21 cellular contexts compared by ENCODE assay signal in genomic region chr5:92629574-92629973, GRCh38.
DNase-seq lines count a peak whose midpoint lies in the region; ATAC-seq and TF ChIP-seq lines count a peak whose summit lies in the region.
"Had no signal": no experiment of that assay in that cellular context is flagged by ENCODE, and none has a peak within 500 bp of the region (broad histone marks: within the 10 kb centered on the region; RNA-seq: fewer than 3 reads in every experiment).

No MANE protein-coding gene starts in this region.

- no peak overlapping the region for H3K27ac ChIP-seq in mammary epithelial cell (ENCODE audit: insufficient read depth, low read depth, low read length)
- no peak overlapping the region for H3K27ac ChIP-seq in PC-9
- H3K27ac ChIP-seq: A549; BLaER1 treated with 17β-estradiol and CSF1 and Interleukin-3, amounts not matched to agents 10 nM and 100 nM; GM23248 had no signal

- H3K27ac Mint-ChIP-seq in MCF 10A (ENCODE audit: low read depth, unreplicated experiment), result no peak overlapping the region
- peak overlapping the region; percentile 84 for H3K27ac Mint-ChIP-seq in nephron progenitor cell
- H3K27ac Mint-ChIP-seq in type B pancreatic cell, result no peak overlapping the region
- H3K27ac Mint-ChIP-seq: CD14-positive monocyte; CD4-positive, alpha-beta T cell; CD8-positive, alpha-beta memory T cell; H9 had no signal

- H3K4me3 Mint-ChIP-seq in MCF 10A (ENCODE audit: unreplicated experiment) (no peak overlapping the region), nephron progenitor cell (no peak overlapping the region), type B pancreatic cell (no peak overlapping the region)
- H3K4me3 Mint-ChIP-seq: CD14-positive monocyte; CD4-positive, alpha-beta T cell; CD8-positive, alpha-beta memory T cell; H9 had no signal

- no peak overlapping the region for H3K9ac ChIP-seq in mammary epithelial cell (ENCODE audit: insufficient read depth, low read length)
- H3K9ac ChIP-seq: BLaER1 treated with 17β-estradiol and CSF1 and Interleukin-3, amounts not matched to agents 10 nM and 100 nM; GM23248 had no signal

- peaks cover 3% of the 10 kb centered on the region for H3K4me1 ChIP-seq in mammary epithelial cell (ENCODE audit: insufficient read depth, low read length)
- no peaks in the 10 kb centered on the region for H3K4me1 ChIP-seq in PC-9 (replicated peaks; ENCODE audit: insufficient read depth)
- H3K4me1 ChIP-seq: A549; BLaER1 treated with 17β-estradiol and CSF1 and Interleukin-3, amounts not matched to agents 10 nM and 100 nM had no signal

- H3K9me3 Mint-ChIP-seq in MCF 10A (ENCODE audit: unreplicated experiment), result peaks cover 24% of the 10 kb centered on the region
- peaks cover 17% of the 10 kb centered on the region for H3K9me3 Mint-ChIP-seq in nephron progenitor cell
- H3K9me3 Mint-ChIP-seq in type B pancreatic cell, result no peaks in the 10 kb centered on the region

- H3K79me2 ChIP-seq in mammary epithelial cell (ENCODE audit: insufficient read depth, low read length) (no peaks in the 10 kb centered on the region), PC-9 (ENCODE audit: low read depth) (no peaks in the 10 kb centered on the region)

- CTCF ChIA-PET in mammary epithelial cell (lab: Charles Lee; ENCODE audit: low non-redundant PET), result no interaction called here
- CTCF ChIA-PET in MCF 10A (lab: Yijun Ruan, JAX), result interaction anchor here (0.6 to 0.8 kb wide), 2 partner anchors 8 to 684 kb away, joined by 3 to 4 read pairs; no protein-coding TSS in a partner anchor
- CTCF ChIA-PET in PC-9 (lab: Charles Lee), result no interaction called here

- DNase-seq in mammary epithelial cell (no peak), MCF 10A (ENCODE audit: unreplicated experiment) (no peak), PC-9 (no peak), nephron progenitor cell (no peak), type B pancreatic cell (ENCODE audit: extremely low spot score, unreplicated experiment) (no peak), DMS 273 (lab: John Stamatoyannopoulos, UW; ENCODE audit: unreplicated experiment) (no peak)
- DNase-seq: 8988T; ACHN; AML-193; BE2C; CD4-positive, alpha-beta T cell; CD8-positive, alpha-beta memory T cell; DMS153; DND-41; GM23248; H9 had no signal

- no peaks in the 10 kb centered on the region for H3K27me3 ChIP-seq in mammary epithelial cell (ENCODE audit: insufficient read depth, low read length)
- H3K27me3 ChIP-seq in PC-9 (ENCODE audit: insufficient read depth, low read depth), result no peaks in the 10 kb centered on the region
- H3K27me3 ChIP-seq: BE2C; BLaER1 treated with 17β-estradiol and CSF1 and Interleukin-3, amounts not matched to agents 10 nM and 100 nM had no signal

- H3K9me3 ChIP-seq in mammary epithelial cell (replicated peaks; ENCODE audit: insufficient read depth, low read length) (no peaks in the 10 kb centered on the region), PC-9 (ENCODE audit: insufficient read depth, low read depth) (no peaks in the 10 kb centered on the region)
- H3K9me3 ChIP-seq: A549, BE2C had no signal

- POLR2A ChIA-PET in MCF 10A (lab: Yijun Ruan, JAX) (interaction anchor here (0.6 kb wide), 1 partner anchor 112 kb away, joined by 3 read pairs; no protein-coding TSS in a partner anchor), PC-9 (lab: Charles Lee; ENCODE audit: unreplicated experiment) (no interaction called here)

- no peak overlapping the region for H3K4me3 ChIP-seq in mammary epithelial cell (replicated peaks in 1 of 3; ENCODE audit: insufficient read depth in 1 of 3, low read depth in 2 of 3, low read length in 3 of 3)
- no peak overlapping the region for H3K4me3 ChIP-seq in PC-9
- H3K4me3 ChIP-seq: A549; BLaER1 treated with 17β-estradiol and CSF1 and Interleukin-3, amounts not matched to agents 10 nM and 100 nM; GM23248 had no signal

- H2AFZ ChIP-seq in mammary epithelial cell (ENCODE audit: low read depth, low read length), result peak overlapping the region; percentile 25
- peak overlapping the region; percentile 58; the same call in 1 of the 2 replicates for H2AFZ ChIP-seq in PC-9

- no peaks in the 10 kb centered on the region for H3K4me1 Mint-ChIP-seq in MCF 10A (ENCODE audit: insufficient read depth, unreplicated experiment)
- peaks cover 36% of the 10 kb centered on the region for H3K4me1 Mint-ChIP-seq in nephron progenitor cell
- H3K4me1 Mint-ChIP-seq in type B pancreatic cell (ENCODE audit: unreplicated experiment), result peaks cover 11% of the 10 kb centered on the region
- H3K4me1 Mint-ChIP-seq: CD14-positive monocyte; CD8-positive, alpha-beta memory T cell; H9 had no signal

- H3F3A ChIP-seq in PC-9 (ENCODE audit: insufficient read depth, low read depth), result no peaks in the 10 kb centered on the region

- no peaks in the 10 kb centered on the region for H3K9me2 ChIP-seq in PC-9 (ENCODE audit: insufficient read depth)

- no peak for ATAC-seq in HG03135 (IDR thresholded peaks at IDR 0.05; ENCODE audit: unreplicated experiment)
- ATAC-seq: A549, HCT116 had no signal

- no peaks in the 10 kb centered on the region for H4K20me1 ChIP-seq in mammary epithelial cell (ENCODE audit: insufficient read depth, low read length)
- H4K20me1 ChIP-seq in PC-9 (ENCODE audit: insufficient read depth), result no peaks in the 10 kb centered on the region
- H4K20me1 ChIP-seq: BLaER1 treated with 17β-estradiol and CSF1 and Interleukin-3, amounts not matched to agents 10 nM and 100 nM had no signal

- BruUV-seq in mammary epithelial cell (replicated peaks; lab: Mats Ljungman, UMichigan) (no TSS peak), MCF 10A (replicated peaks; lab: Mats Ljungman, UMichigan) (no TSS peak), PC-9 (replicated peaks; lab: Mats Ljungman, UMichigan) (no TSS peak)

- no peak overlapping the region for H3K4me2 ChIP-seq in mammary epithelial cell (ENCODE audit: insufficient read depth, low read depth, low read length)
- no peak overlapping the region for H3K4me2 ChIP-seq in PC-9
- H3K4me2 ChIP-seq: A549; BLaER1 treated with 17β-estradiol and CSF1 and Interleukin-3, amounts not matched to agents 10 nM and 100 nM had no signal

- no peaks in the 10 kb centered on the region for H3K27me3 Mint-ChIP-seq in MCF 10A (ENCODE audit: insufficient read depth, unreplicated experiment)
- H3K27me3 Mint-ChIP-seq in nephron progenitor cell (ENCODE audit: low read depth, poor library complexity), result no peaks in the 10 kb centered on the region
- H3K27me3 Mint-ChIP-seq in type B pancreatic cell, result peaks cover 4% of the 10 kb centered on the region
- H3K27me3 Mint-ChIP-seq: CD4-positive, alpha-beta T cell had no signal

- TF ChIP-seq CTCF in mammary epithelial cell (conservative IDR thresholded peaks at IDR 0.05 in 1 of 2, IDR thresholded peaks at IDR 0.05 in 1 of 2; ENCODE audit: extremely low read depth in 1 of 2, insufficient read depth in 1 of 2, low read depth in 1 of 2, low read length in 2 of 2) (no peak), MCF 10A (IDR thresholded peaks at IDR 0.05; ENCODE audit: unreplicated experiment) (no peak), PC-9 (conservative IDR thresholded peaks at IDR 0.05) (no peak), nephron progenitor cell (IDR thresholded peaks at IDR 0.05) (no peak), type B pancreatic cell (conservative IDR thresholded peaks at IDR 0.05) (no peak)

- in situ Hi-C loops in mammary epithelial cell (cut with MboI; ENCODE audit: low sequenced_read_pairs in 2 of 2), result no loop called here

- no peaks in the 10 kb centered on the region for H3K36me3 Mint-ChIP-seq in MCF 10A (ENCODE audit: insufficient read depth, unreplicated experiment)
- H3K36me3 Mint-ChIP-seq in nephron progenitor cell (ENCODE audit: low read depth), result peaks cover 7% of the 10 kb centered on the region
- no peaks in the 10 kb centered on the region for H3K36me3 Mint-ChIP-seq in type B pancreatic cell
- H3K36me3 Mint-ChIP-seq: CD14-positive monocyte; CD8-positive, alpha-beta memory T cell had no signal

- intact Hi-C loops in mammary epithelial cell (cut with micrococcal nuclease) (no loop called here), MCF 10A (cut with micrococcal nuclease) (no loop called here), PC-9 (cut with micrococcal nuclease; ENCODE audit: unreplicated experiment) (no loop called here)

- dilution Hi-C loops in mammary epithelial cell (cut with HindIII; ENCODE audit: low sequenced_read_pairs), result no loop called here

- H3K36me3 ChIP-seq in mammary epithelial cell (ENCODE audit: insufficient read depth, low read length) (no peaks in the 10 kb centered on the region), PC-9 (ENCODE audit: low read depth) (no peaks in the 10 kb centered on the region)
- H3K36me3 ChIP-seq: BE2C; BLaER1 treated with 17β-estradiol and CSF1 and Interleukin-3, amounts not matched to agents 10 nM and 100 nM had no signal

- 38% methylated on average over 1 of the region's 1 CpG for WGBS in mammary epithelial cell (ENCODE audit: low coverage, missing lambda C conversion rate)
